In the genomic region with DNA sequence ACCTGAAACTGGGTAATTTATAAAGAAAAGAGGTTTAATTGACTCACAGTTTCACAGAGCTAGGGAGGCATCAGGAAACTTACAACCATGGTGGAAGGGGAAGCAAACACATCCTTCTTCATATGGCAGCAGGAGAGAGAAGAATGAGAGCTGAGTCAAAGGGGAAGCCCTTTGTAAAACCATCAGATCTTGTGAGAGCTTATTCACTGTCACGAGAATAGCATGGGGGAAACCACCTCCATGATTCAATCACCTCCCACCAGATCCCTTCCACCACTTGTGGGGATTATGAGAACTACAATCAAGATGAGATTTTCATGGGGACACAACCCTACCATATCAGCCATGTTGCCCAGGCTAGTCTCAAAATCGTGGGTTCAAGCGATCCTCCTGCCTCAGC, we compare ENCODE assay signal across 21 cellular contexts.
DNase-seq lines count a peak whose midpoint lies in the region; ATAC-seq, FAIRE-seq and TF ChIP-seq lines count a peak whose summit lies in the region.
"Had no signal": no experiment of that assay in that cellular context is flagged by ENCODE, and none has a peak within 500 bp of the region (broad histone marks: within the 10 kb centered on the region; RNA-seq: fewer than 3 reads in every experiment).

No MANE protein-coding gene starts in this region.

- H3K27me3 Mint-ChIP-seq in activated CD8-positive, alpha-beta T cell treated with anti-CD3 and anti-CD28 coated beads for 36 hours = peaks cover 4% of the 10 kb centered on the region
- peaks cover 2% of the 10 kb centered on the region for H3K27me3 Mint-ChIP-seq in activated CD8-positive, alpha-beta T cell treated with anti-CD3 and anti-CD28 coated beads, Interleukin-2, amount 10 ng/mL, durations not matched to agents 7 days and 5 days (ENCODE audit: low read depth)
- no peaks in the 10 kb centered on the region; the same call in 1 of the 2 replicates for H3K27me3 Mint-ChIP-seq in WTC11 (ENCODE audit: low read depth)

- peaks cover 3% of the 10 kb centered on the region for H3K4me1 Mint-ChIP-seq in activated CD8-positive, alpha-beta T cell treated with anti-CD3 and anti-CD28 coated beads for 36 hours (ENCODE audit: low read depth)
- no peaks in the 10 kb centered on the region for H3K4me1 Mint-ChIP-seq in activated CD8-positive, alpha-beta T cell treated with anti-CD3 and anti-CD28 coated beads, Interleukin-2, amount 10 ng/mL, durations not matched to agents 7 days and 5 days (ENCODE audit: low read depth)
- no peaks in the 10 kb centered on the region for H3K4me1 Mint-ChIP-seq in WTC11
- H3K4me1 Mint-ChIP-seq: brain; CD4-positive, alpha-beta memory T cell had no signal

- H3K9me3 Mint-ChIP-seq in activated CD8-positive, alpha-beta T cell treated with anti-CD3 and anti-CD28 coated beads for 36 hours = peaks cover 15% of the 10 kb centered on the region
- H3K9me3 Mint-ChIP-seq in activated CD8-positive, alpha-beta T cell treated with anti-CD3 and anti-CD28 coated beads, Interleukin-2, amount 10 ng/mL, durations not matched to agents 7 days and 5 days (ENCODE audit: insufficient read depth) = no peaks in the 10 kb centered on the region
- peaks cover 25% of the 10 kb centered on the region for H3K9me3 Mint-ChIP-seq in WTC11

- POLR2A ChIA-PET in activated CD8-positive, alpha-beta T cell treated with anti-CD3 and anti-CD28 coated beads for 36 hours (lab: Charles Lee) = no interaction called here
- POLR2A ChIA-PET in activated CD8-positive, alpha-beta T cell treated with anti-CD3 and anti-CD28 coated beads, Interleukin-2, amount 10 ng/mL, durations not matched to agents 7 days and 5 days (lab: Charles Lee) = no interaction called here
- POLR2A ChIA-PET in WTC11 (lab: Charles Lee) = no interaction called here

- CTCF ChIA-PET in activated CD8-positive, alpha-beta T cell treated with anti-CD3 and anti-CD28 coated beads for 36 hours (lab: Charles Lee) = interaction anchor here (1.0 to 1.2 kb wide), 3 partner anchors 144 to 496 kb away, joined by 3 to 6 read pairs (median 3); partner anchors contain the start of gene FGF18
- CTCF ChIA-PET in activated CD8-positive, alpha-beta T cell treated with anti-CD3 and anti-CD28 coated beads, Interleukin-2, amount 10 ng/mL, durations not matched to agents 7 days and 5 days (lab: Charles Lee) = no interaction called here
- CTCF ChIA-PET in WTC11 (lab: Charles Lee) = no interaction called here

- H3K4me3 Mint-ChIP-seq in activated CD8-positive, alpha-beta T cell treated with anti-CD3 and anti-CD28 coated beads for 36 hours = no peak overlapping the region
- no peak overlapping the region for H3K4me3 Mint-ChIP-seq in activated CD8-positive, alpha-beta T cell treated with anti-CD3 and anti-CD28 coated beads, Interleukin-2, amount 10 ng/mL, durations not matched to agents 7 days and 5 days
- no peak overlapping the region for H3K4me3 Mint-ChIP-seq in WTC11
- H3K4me3 Mint-ChIP-seq: brain; CD4-positive, alpha-beta memory T cell; dendritic cell treated with granulocyte-macrophage colony-stimulating factor and Interleukin-4, amounts not matched to agents 40 ng/mL and 50 ng/mL, for 4 days had no signal

- no peaks in the 10 kb centered on the region for H3K36me3 ChIP-seq in bronchial epithelial cell (ENCODE audit: control insufficient read depth, insufficient read depth, low read length)
- H3K36me3 ChIP-seq: HAP-1 had no signal

- ATAC-seq in activated CD8-positive, alpha-beta T cell treated with anti-CD3 and anti-CD28 coated beads for 36 hours = peak; percentile 97
- ATAC-seq in activated CD8-positive, alpha-beta T cell treated with anti-CD3 and anti-CD28 coated beads, Interleukin-2, amount 10 ng/mL, durations not matched to agents 7 days and 5 days = no peak
- no peak for ATAC-seq in HG03039 (IDR thresholded peaks at IDR 0.05; ENCODE audit: unreplicated experiment)
- ATAC-seq in HG03196 (IDR thresholded peaks at IDR 0.05; ENCODE audit: unreplicated experiment) = no peak
- no peak for ATAC-seq in WTC11
- ATAC-seq: left ventricle myocardium superior had no signal

- H3K36me3 Mint-ChIP-seq in activated CD8-positive, alpha-beta T cell treated with anti-CD3 and anti-CD28 coated beads for 36 hours (ENCODE audit: low read depth) = peaks cover 2% of the 10 kb centered on the region
- no peaks in the 10 kb centered on the region for H3K36me3 Mint-ChIP-seq in activated CD8-positive, alpha-beta T cell treated with anti-CD3 and anti-CD28 coated beads, Interleukin-2, amount 10 ng/mL, durations not matched to agents 7 days and 5 days (ENCODE audit: low read depth)
- peaks cover 11% of the 10 kb centered on the region; the same call in 1 of the 2 replicates for H3K36me3 Mint-ChIP-seq in WTC11
- H3K36me3 Mint-ChIP-seq: brain; CD4-positive, alpha-beta memory T cell had no signal

- TF ChIP-seq CTCF in activated CD8-positive, alpha-beta T cell treated with anti-CD3 and anti-CD28 coated beads for 36 hours (IDR thresholded peaks at IDR 0.05) = no peak
- no peak for TF ChIP-seq CTCF in bronchial epithelial cell (IDR thresholded peaks at IDR 0.05; ENCODE audit: insufficient read depth, low read length, severe bottlenecking)
- no peak for TF ChIP-seq CTCF in WTC11 (IDR thresholded peaks at IDR 0.05)

- peak; percentile 34 for DNase-seq in activated CD8-positive, alpha-beta T cell treated with anti-CD3 and anti-CD28 coated beads for 36 hours
- DNase-seq in activated CD8-positive, alpha-beta T cell treated with anti-CD3 and anti-CD28 coated beads, Interleukin-2, amount 10 ng/mL, durations not matched to agents 7 days and 5 days = no peak
- DNase-seq in M059J (ENCODE audit: low read depth) (peak; percentile 20), bronchial epithelial cell (ENCODE audit: low read depth) (peak; percentile 12), WTC11 (ENCODE audit: low spot score) (no peak)
- DNase-seq in stimulated activated CD4-positive, alpha-beta T cell treated with anti-CD3 and anti-CD28 coated beads, TNF-alpha, amount 100 ng/mL, for 24 hours (ENCODE audit: low read depth in 3 of 3) = peak in 2 of 3 experiments; percentile 1 to 11
- DNase-seq: ACHN; activated CD4-positive, alpha-beta T cell treated with anti-CD3 and anti-CD28 coated beads, Interleukin-2, amount 50 U/mL, for 4 hours; activated gamma-delta T cell; CD4-positive, alpha-beta memory T cell; DND-41; KBM-7; left ventricle myocardium superior; NCI-H1105 treated with DMSO at 0.1 percent for 48 hours; NCI-H2107; NCI-H774 had no signal

- H3K27ac Mint-ChIP-seq in activated CD8-positive, alpha-beta T cell treated with anti-CD3 and anti-CD28 coated beads for 36 hours = no peak overlapping the region
- no peak overlapping the region for H3K27ac Mint-ChIP-seq in activated CD8-positive, alpha-beta T cell treated with anti-CD3 and anti-CD28 coated beads, Interleukin-2, amount 10 ng/mL, durations not matched to agents 7 days and 5 days
- no peak overlapping the region for H3K27ac Mint-ChIP-seq in WTC11
- H3K27ac Mint-ChIP-seq: brain; CD4-positive, alpha-beta memory T cell; dendritic cell treated with granulocyte-macrophage colony-stimulating factor and Interleukin-4, amounts not matched to agents 40 ng/mL and 50 ng/mL, for 4 days had no signal

- no peak overlapping the region for H3K4me3 ChIP-seq in bronchial epithelial cell (ENCODE audit: low read depth, low read length)
- H3K4me3 ChIP-seq: HAP-1 had no signal

- intact Hi-C loops in activated CD8-positive, alpha-beta T cell treated with anti-CD3 and anti-CD28 coated beads for 36 hours (cut with micrococcal nuclease) = no loop called here

- H3K27me3 ChIP-seq in bronchial epithelial cell (ENCODE audit: control insufficient read depth, insufficient read depth, low read length) = no peaks in the 10 kb centered on the region

- no peak for FAIRE-seq in bronchial epithelial cell (lab: Jason Lieb, UNC)

TF ChIP-seq in WTC11, 78 proteins besides CTCF, POLR2A, EP300 and RAD21 (continues in another document):
- TF ChIP-seq E2F5 (CRISPR knock-in tag; IDR thresholded peaks at IDR 0.05) (no peak), ZNF219 (CRISPR knock-in tag; IDR thresholded peaks at IDR 0.05; ENCODE audit: borderline replicate concordance) (no peak), NFYB (CRISPR knock-in tag; conservative IDR thresholded peaks at IDR 0.05; ENCODE audit: low read depth) (no peak), ZNF671 (CRISPR knock-in tag; IDR thresholded peaks at IDR 0.05) (no peak), TP53 (CRISPR knock-in tag; IDR thresholded peaks at IDR 0.05) (no peak)
- TF ChIP-seq, protein P1, sequence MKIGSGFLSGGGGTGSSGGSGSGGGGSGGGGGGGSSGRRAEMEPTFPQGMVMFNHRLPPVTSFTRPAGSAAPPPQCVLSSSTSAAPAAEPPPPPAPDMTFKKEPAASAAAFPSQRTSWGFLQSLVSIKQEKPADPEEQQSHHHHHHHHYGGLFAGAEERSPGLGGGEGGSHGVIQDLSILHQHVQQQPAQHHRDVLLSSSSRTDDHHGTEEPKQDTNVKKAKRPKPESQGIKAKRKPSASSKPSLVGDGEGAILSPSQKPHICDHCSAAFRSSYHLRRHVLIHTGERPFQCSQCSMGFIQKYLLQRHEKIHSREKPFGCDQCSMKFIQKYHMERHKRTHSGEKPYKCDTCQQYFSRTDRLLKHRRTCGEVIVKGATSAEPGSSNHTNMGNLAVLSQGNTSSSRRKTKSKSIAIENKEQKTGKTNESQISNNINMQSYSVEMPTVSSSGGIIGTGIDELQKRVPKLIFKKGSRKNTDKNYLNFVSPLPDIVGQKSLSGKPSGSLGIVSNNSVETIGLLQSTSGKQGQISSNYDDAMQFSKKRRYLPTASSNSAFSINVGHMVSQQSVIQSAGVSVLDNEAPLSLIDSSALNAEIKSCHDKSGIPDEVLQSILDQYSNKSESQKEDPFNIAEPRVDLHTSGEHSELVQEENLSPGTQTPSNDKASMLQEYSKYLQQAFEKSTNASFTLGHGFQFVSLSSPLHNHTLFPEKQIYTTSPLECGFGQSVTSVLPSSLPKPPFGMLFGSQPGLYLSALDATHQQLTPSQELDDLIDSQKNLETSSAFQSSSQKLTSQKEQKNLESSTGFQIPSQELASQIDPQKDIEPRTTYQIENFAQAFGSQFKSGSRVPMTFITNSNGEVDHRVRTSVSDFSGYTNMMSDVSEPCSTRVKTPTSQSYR (CRISPR knock-in tag; IDR thresholded peaks at IDR 0.05) = no peak

Comparison
In these comparisons a context has a peak if more than half of its experiments do, and no peak if none do; other contexts are left out.
1. DNase-seq: peak in activated CD8-positive, alpha-beta T cell treated with anti-CD3 and anti-CD28 coated beads for 36 hours (single experiment), M059J (single experiment), bronchial epithelial cell (single experiment) and stimulated activated CD4-positive, alpha-beta T cell treated with anti-CD3 and anti-CD28 coated beads, TNF-alpha, amount 100 ng/mL, for 24 hours (2 of 3); none in activated CD8-positive, alpha-beta T cell treated with anti-CD3 and anti-CD28 coated beads, Interleukin-2, amount 10 ng/mL, durations not matched to agents 7 days and 5 days (single experiment) and WTC11 (single experiment).